Comparison of ENCODE assay signal across 9 cellular contexts in genomic region chr5:151095341-151096000, GRCh38. TPM values are rescaled to one million over a fixed set of nuclear protein-coding genes. Genes with fewer than 3 reads are reported as not detected.
DNase-seq lines count a peak whose midpoint lies in the region; ATAC-seq and TF ChIP-seq lines count a peak whose summit lies in the region.
"Had no signal": no experiment of that assay in that cellular context is flagged by ENCODE, and none has a peak within 500 bp of the region (broad histone marks: within the 10 kb centered on the region; RNA-seq: fewer than 3 reads in every experiment).

No MANE protein-coding gene starts in this region.

- CTCF ChIA-PET in activated CD8-positive, alpha-beta memory T cell treated with anti-CD3 and anti-CD28 coated beads, Interleukin-2, amount 10 ng/mL, durations not matched to agents 7 days and 5 days (lab: Charles Lee): interaction anchor here (1.0 to 4.8 kb wide), 6 partner anchors 9 to 47 kb away, joined by 3 to 41 read pairs (median 6); no protein-coding TSS in a partner anchor

- in situ Hi-C loops in G401 (cut with HindIII; ENCODE audit: low sequenced_read_pairs): no loop called here

- WGBS in tibial nerve, 2 donors: 38 to 42% methylated on average over 5 of the region's 5 CpGs

- H3K36me3 ChIP-seq in left lung (no peaks in the 10 kb centered on the region), tibial nerve (peaks cover 0 to 4% (median 0%) of the 10 kb centered on the region in 3 donors)

- H3K9me3 Mint-ChIP-seq in activated CD8-positive, alpha-beta memory T cell treated with anti-CD3 and anti-CD28 coated beads, Interleukin-2, amount 10 ng/mL, durations not matched to agents 7 days and 5 days (ENCODE audit: low read depth): no peaks in the 10 kb centered on the region
- no peaks in the 10 kb centered on the region for H3K9me3 Mint-ChIP-seq in activated naive CD8-positive, alpha-beta T cell treated with anti-CD3 and anti-CD28 coated beads, Interleukin-2, amount 50 U/mL, for 24 hours

- H3K27ac Mint-ChIP-seq in activated CD8-positive, alpha-beta memory T cell treated with anti-CD3 and anti-CD28 coated beads, Interleukin-2, amount 10 ng/mL, durations not matched to agents 7 days and 5 days: peak overlapping the region; percentile 8
- H3K27ac Mint-ChIP-seq in activated naive CD8-positive, alpha-beta T cell treated with anti-CD3 and anti-CD28 coated beads, Interleukin-2, amount 50 U/mL, for 24 hours: peak overlapping the region; percentile 94

- H3K27me3 Mint-ChIP-seq in activated CD8-positive, alpha-beta memory T cell treated with anti-CD3 and anti-CD28 coated beads, Interleukin-2, amount 10 ng/mL, durations not matched to agents 7 days and 5 days: peaks cover 19% of the 10 kb centered on the region
- no peaks in the 10 kb centered on the region for H3K27me3 Mint-ChIP-seq in activated naive CD8-positive, alpha-beta T cell treated with anti-CD3 and anti-CD28 coated beads, Interleukin-2, amount 50 U/mL, for 24 hours

- intact Hi-C loops in left lung (cut with DNase I): no loop called here

- TF ChIP-seq EP300 in tibial nerve (IDR thresholded peaks at IDR 0.05): peak in 1 of 2 donors; percentile 50

- no peak for TF ChIP-seq POLR2A in tibial nerve (IDR thresholded peaks at IDR 0.05)

- no peak for ATAC-seq in activated CD8-positive, alpha-beta memory T cell treated with anti-CD3 and anti-CD28 coated beads, Interleukin-2, amount 10 ng/mL, durations not matched to agents 7 days and 5 days
- no peak for ATAC-seq in activated naive CD8-positive, alpha-beta T cell treated with anti-CD3 and anti-CD28 coated beads, Interleukin-2, amount 50 U/mL, for 24 hours
- peak; percentile 9 for ATAC-seq in left lung
- ATAC-seq in GM21529 (IDR thresholded peaks at IDR 0.05; ENCODE audit: unreplicated experiment): no peak

- H3K4me1 ChIP-seq in left lung (peaks cover 28 to 91% of the 10 kb centered on the region in 2 donors), tibial nerve (peaks cover 0 to 49% (median 45%) of the 10 kb centered on the region in 4 donors)

- H3K27ac ChIP-seq in left lung (peak overlapping the region; percentile 35 to 95), tibial nerve (peak overlapping the region in 3 of 4 donors; percentile 73 to 84 (median 83))

- H3K4me3 Mint-ChIP-seq in activated CD8-positive, alpha-beta memory T cell treated with anti-CD3 and anti-CD28 coated beads, Interleukin-2, amount 10 ng/mL, durations not matched to agents 7 days and 5 days: no peak overlapping the region
- H3K4me3 Mint-ChIP-seq in activated naive CD8-positive, alpha-beta T cell treated with anti-CD3 and anti-CD28 coated beads, Interleukin-2, amount 50 U/mL, for 24 hours: no peak overlapping the region

- peaks cover 78% of the 10 kb centered on the region for H3K4me1 Mint-ChIP-seq in activated CD8-positive, alpha-beta memory T cell treated with anti-CD3 and anti-CD28 coated beads, Interleukin-2, amount 10 ng/mL, durations not matched to agents 7 days and 5 days
- peaks cover 84% of the 10 kb centered on the region for H3K4me1 Mint-ChIP-seq in activated naive CD8-positive, alpha-beta T cell treated with anti-CD3 and anti-CD28 coated beads, Interleukin-2, amount 50 U/mL, for 24 hours

- H3K4me3 ChIP-seq in left lung (no peak overlapping the region), tibial nerve (no peak overlapping the region)

- no peak for DNase-seq in activated CD8-positive, alpha-beta memory T cell treated with anti-CD3 and anti-CD28 coated beads, Interleukin-2, amount 10 ng/mL, durations not matched to agents 7 days and 5 days
- no peak for DNase-seq in activated CD8-positive, alpha-beta memory T cell treated with anti-CD3 and anti-CD28 coated beads for 24 hours
- peak; percentile 19 for DNase-seq in activated naive CD8-positive, alpha-beta T cell treated with anti-CD3 and anti-CD28 coated beads, Interleukin-2, amount 50 U/mL, for 24 hours
- DNase-seq in left lung: no peak
- DNase-seq in tibial nerve (ENCODE audit: low spot score in 2 of 2): no peak
- no peak for DNase-seq in G401 (ENCODE audit: low spot score)
- no peak for DNase-seq in HPDE6-E6E7 (ENCODE audit: extremely low spot score)
- DNase-seq: DND-41 had no signal

- H3K9me3 ChIP-seq in left lung (no peaks in the 10 kb centered on the region), tibial nerve (no peaks in the 10 kb centered on the region)

- H3K27me3 ChIP-seq in left lung (no peaks in the 10 kb centered on the region), tibial nerve (no peaks in the 10 kb centered on the region)

- peaks cover 24% of the 10 kb centered on the region for H3K36me3 Mint-ChIP-seq in activated CD8-positive, alpha-beta memory T cell treated with anti-CD3 and anti-CD28 coated beads, Interleukin-2, amount 10 ng/mL, durations not matched to agents 7 days and 5 days
- H3K36me3 Mint-ChIP-seq in activated naive CD8-positive, alpha-beta T cell treated with anti-CD3 and anti-CD28 coated beads, Interleukin-2, amount 50 U/mL, for 24 hours (ENCODE audit: low read depth): peaks cover 19% of the 10 kb centered on the region

- no peak for TF ChIP-seq CTCF in left lung (IDR thresholded peaks at IDR 0.05)
- no peak for TF ChIP-seq CTCF in tibial nerve (IDR thresholded peaks at IDR 0.05)

RNA-seq across cellular contexts. Expression of gene TNIP1, which starts 14.6 kb away (rescaled TPM):
- total RNA-seq in activated CD8-positive, alpha-beta memory T cell treated with anti-CD3 and anti-CD28 coated beads, Interleukin-2, amount 10 ng/mL, durations not matched to agents 7 days and 5 days: 100 to 1,000 TPM; 136 to 201 TPM
- total RNA-seq in left lung (100 to 1,000 TPM; 111 to 133 TPM), tibial nerve (100 to 1,000 TPM in 1 of 4 donors, 10 to 100 TPM in 3; 91.2 to 108 (median 94.3) TPM)
- 32.2 and 40.4 TPM in 2 replicates for total RNA-seq in G401 (2014; rRNA removed; shearing (Covaris generic))
